ENCODE assay signal across 15 cellular contexts in genomic region chr7:129208667-129209066, GRCh38. TPM values are rescaled to one million over a fixed set of nuclear protein-coding genes. Genes with fewer than 3 reads are reported as not detected.
DNase-seq lines count a peak whose midpoint lies in the region; ATAC-seq and TF ChIP-seq lines count a peak whose summit lies in the region.
"Had no signal": no experiment of that assay in that cellular context is flagged by ENCODE, and none has a peak within 500 bp of the region (broad histone marks: within the 10 kb centered on the region; RNA-seq: fewer than 3 reads in every experiment).

No MANE protein-coding gene starts in this region.

- no peak overlapping the region for H2AFZ ChIP-seq in osteoblast (ENCODE audit: low read length)
- H2AFZ ChIP-seq: GM23338 had no signal

- H3K9me3 ChIP-seq in HEK293 (ENCODE audit: control insufficient read depth, insufficient read depth, low read depth, low read length), result no peaks in the 10 kb centered on the region
- no peaks in the 10 kb centered on the region for H3K9me3 ChIP-seq in right lobe of liver
- no peaks in the 10 kb centered on the region for H3K9me3 ChIP-seq in osteoblast (ENCODE audit: low read depth, low read length)

- intact Hi-C loops in right lobe of liver (cut with DNase I), result no loop called here

- no peak overlapping the region for H3K4me2 ChIP-seq in osteoblast (ENCODE audit: insufficient read depth, low read length)
- H3K4me2 ChIP-seq: GM23338, KMS-11 had no signal

- H3K27me3 ChIP-seq in right lobe of liver (no peaks in the 10 kb centered on the region), osteoblast (ENCODE audit: insufficient read depth, low read length) (no peaks in the 10 kb centered on the region)

- ATAC-seq in right lobe of liver (peak; percentile 13 to 52 (median 42)), GM19328 (IDR thresholded peaks at IDR 0.05; ENCODE audit: unreplicated experiment) (no peak)
- ATAC-seq: GM23338 had no signal

- H3K36me3 ChIP-seq in HEK293 (ENCODE audit: control insufficient read depth in 2 of 2, insufficient read depth in 1 of 2, low read length in 2 of 2) (peaks cover 0 to 69% of the 10 kb centered on the region in 2 experiments; a peak in 2 of 3 replicates), right lobe of liver (peaks cover 0 to 6% (median 3%) of the 10 kb centered on the region in 4 donors), osteoblast (ENCODE audit: insufficient read depth, low read length) (no peaks in the 10 kb centered on the region)

- no peaks in the 10 kb centered on the region for H3K79me2 ChIP-seq in osteoblast (ENCODE audit: insufficient read depth, low read length)

- TF ChIP-seq CTCF in GM12872 (IDR thresholded peaks at IDR 0.05; ENCODE audit: insufficient read depth, low read depth, low read length) (peak; percentile 31; the same call in 2 of the 3 replicates), HEK293 (tag by site-specific recombination; IDR thresholded peaks at IDR 0.05) (no peak), epithelial cell of proximal tubule (conservative IDR thresholded peaks at IDR 0.05; ENCODE audit: low read depth, low read length) (peak; percentile 10), right lobe of liver (IDR thresholded peaks at IDR 0.05) (peak in 2 of 4 donors; percentile 8 to 13), osteoblast (IDR thresholded peaks at IDR 0.05; ENCODE audit: extremely low read depth, low read depth, low read length) (no peak)

- WGBS in right lobe of liver (ENCODE audit: insufficient coverage, low coverage, low lambda C conversion rate, missing lambda C conversion rate), result 16% methylated on average over 8 of the region's 9 CpGs

- CTCF ChIA-PET in HEK293 (lab: Yijun Ruan, JAX), result interaction anchor here (1.3 to 7.2 kb wide), 4 partner anchors 9 to 117 kb away, joined by 5 to 69 read pairs (median 12); no protein-coding TSS in a partner anchor

- H3K4me3 ChIP-seq in HEK293 (ENCODE audit: low read depth, low read length), result no peak overlapping the region
- H3K4me3 ChIP-seq in epithelial cell of proximal tubule (ENCODE audit: low read depth, low read length), result no peak overlapping the region
- H3K4me3 ChIP-seq in right lobe of liver, result no peak overlapping the region
- no peak overlapping the region for H3K4me3 ChIP-seq in osteoblast (ENCODE audit: insufficient read depth, low read length)
- H3K4me3 ChIP-seq: GM23338 had no signal

- H3K27ac ChIP-seq in HEK293 (ENCODE audit: extremely low read depth, low read depth, low read length) (no peak overlapping the region), right lobe of liver (no peak overlapping the region), osteoblast (ENCODE audit: low read depth, low read length) (no peak overlapping the region)
- H3K27ac ChIP-seq: C4-2B, KMS-11 had no signal

- TF ChIP-seq POLR2A in right lobe of liver (IDR thresholded peaks at IDR 0.05), result no peak

- H3K4me1 ChIP-seq in HEK293 (ENCODE audit: control insufficient read depth, insufficient read depth, low read length) (no peaks in the 10 kb centered on the region), right lobe of liver (peaks cover 0 to 16% (median 5%) of the 10 kb centered on the region in 4 donors), osteoblast (ENCODE audit: insufficient read depth, low read length) (no peaks in the 10 kb centered on the region)

- POLR2A ChIA-PET in HEK293 (lab: Yijun Ruan, JAX), result no interaction called here

- DNase-seq in epithelial cell of proximal tubule (ENCODE audit: low read depth) (no peak), right lobe of liver (no peak), osteoblast (ENCODE audit: insufficient read length, low spot score, missing footprints) (no peak), NCI-H2227 treated with DMSO at 0.1 percent for 48 hours (lab: John Stamatoyannopoulos, UW) (no peak)
- DNase-seq: CD4-positive, alpha-beta memory T cell; DMS79 treated with DMSO at 0.1 percent for 48 hours; EL; H9; IMR-90 had no signal

- H4K20me1 ChIP-seq in osteoblast (ENCODE audit: insufficient read depth, low read length), result peaks cover 5% of the 10 kb centered on the region

TF ChIP-seq in HEK293, 187 proteins besides CTCF, POLR2A, EP300 and RAD21:
- TF ChIP-seq ZIC2 (tag by site-specific recombination; IDR thresholded peaks at IDR 0.05) (peak; percentile 45; the same call in 1 of the 2 replicates), ZNF530 (tag by site-specific recombination; IDR thresholded peaks at IDR 0.05; ENCODE audit: low read depth) (no peak)
TF ChIP-seq in HEK293: peak in this region for 1.

RNA-seq across cellular contexts. Expression of gene AHCYL2, which starts 16.2 kb away (rescaled TPM):
- total RNA-seq in epithelial cell of proximal tubule (4.5 and 7.0 TPM in 2 replicates), right lobe of liver (1 to 10 TPM; 6.1 to 9.3 (median 8.0) TPM), osteoblast (10.1 and 11.2 TPM in 2 replicates)

RNA-seq across cellular contexts. Expression of gene SMO, which starts 20.2 kb away (rescaled TPM):
- 19.0 and 25.5 TPM in 2 replicates for total RNA-seq in epithelial cell of proximal tubule
- total RNA-seq in right lobe of liver, result 10 to 100 TPM in 4 of 6 experiments, 1 to 10 TPM in 2; 6.4 to 21.2 (median 12.1) TPM
- 19.9 and 23.9 TPM in 2 replicates for total RNA-seq in osteoblast
- total RNA-seq: CD4-positive, alpha-beta memory T cell had no signal

Comparison
In these comparisons a context has a peak if more than half of its experiments do, and no peak if none do; other contexts are left out.
1. CTCF ChIP-seq: peak in GM12872 (single experiment) and epithelial cell of proximal tubule (single experiment); none in HEK293 (single experiment) and osteoblast (single experiment).